In genomic region chr2:79116997-79117928, GRCh38 we compare ENCODE assay signal across 12 cellular contexts. TPM values are rescaled to one million over a fixed set of nuclear protein-coding genes. Genes with fewer than 3 reads are reported as not detected.
"Had no signal": no experiment of that assay in that cellular context is flagged by ENCODE, and none has a peak within 500 bp of the region (broad histone marks: within the 10 kb centered on the region; RNA-seq: fewer than 3 reads in every experiment).

No MANE protein-coding gene starts in this region.

- H3K27ac Mint-ChIP-seq: HFFc6 had no signal

- H3K36me3 ChIP-seq: HAP-1 had no signal

- H3K4me3 ChIP-seq: GM23248, HAP-1, K562 had no signal

- H3K4me1 ChIP-seq: HAP-1 had no signal

- ATAC-seq: HCT116, HepG2, K562 had no signal

- FAIRE-seq: HepG2, K562 had no signal

- DNase-seq: GM23248, GOT3, H7, HFFc6, IMR-90 had no signal

- H3K4me3 Mint-ChIP-seq: HFFc6 had no signal

- H3K27ac ChIP-seq: GM23248, HL-60 had no signal

- H3K9me3 ChIP-seq: HAP-1 had no signal

RNA-seq across cellular contexts. Expression of gene REG1A, which starts 3.0 kb away (rescaled TPM):
- total RNA-seq: GM23248, HepG2, HFFc6, HT1080, IMR-90 had no signal
- polyA plus RNA-seq: GM23248, HepG2, IMR-90, K562 had no signal

RNA-seq across cellular contexts. Expression of gene REG1B, which starts 29.5 kb away (rescaled TPM):
- total RNA-seq: GM23248, H4, H7, HepG2, HFFc6, HT1080, IMR-90 had no signal
- polyA plus RNA-seq: GM23248, HepG2, IMR-90 had no signal

RNA-seq across cellular contexts. Expression of gene REG3A, which starts 42.3 kb away (rescaled TPM):
- total RNA-seq: GM23248, H4, H7, HepG2, HFFc6, HT1080, IMR-90, K562 had no signal
- polyA plus RNA-seq: GM23248, IMR-90, K562 had no signal
